Comparison of ENCODE assay signal across 8 cellular contexts in genomic region chr6:28141500-28142329, GRCh38. TPM values are rescaled to one million over a fixed set of nuclear protein-coding genes. Genes with fewer than 3 reads are reported as not detected.
DNase-seq lines count a peak whose midpoint lies in the region; ATAC-seq and TF ChIP-seq lines count a peak whose summit lies in the region.

TSS of gene ZKSCAN8 (plus strand) at chr6:28141883. CDS start at chr6:28148408, 6,525 bp downstream.

- TF ChIP-seq POLR2A in erythroblast (IDR thresholded peaks at IDR 0.05; ENCODE audit: low read length), result peak; percentile 87

- H3K27me3 ChIP-seq in PC-9 (ENCODE audit: insufficient read depth, low read depth), result no peaks in the 10 kb centered on the region

- BruUV-seq in PC-9 (replicated peaks; lab: Mats Ljungman, UMichigan), result TSS peak; percentile 67

- peak within 1 kb of the TSS; percentile 33; the same call in 1 of the 2 replicates for H3K27ac ChIP-seq in PC-9

- no peaks in the 10 kb centered on the region for H3K9me2 ChIP-seq in PC-9 (ENCODE audit: insufficient read depth)

- H3K4me1 ChIP-seq in PC-9 (replicated peaks; ENCODE audit: insufficient read depth), result peaks cover 26% of the 10 kb centered on the region

- DNase-seq in DMS53 (lab: John Stamatoyannopoulos, UW) (peak; percentile 96), KG1 (lab: John Stamatoyannopoulos, UW) (peak; percentile 63), PC-9 (peak; percentile 84 to 86), erythroblast (lab: John Stamatoyannopoulos, UW) (peak; percentile 87 to 89), mucosa of gallbladder (ENCODE audit: low spot score) (peak; percentile 74)
- peak; percentile 72 for DNase-seq in activated T-cell treated with anti-CD3 and anti-CD28 coated beads, Interleukin-2, amount 50 U/mL, for 1 hour
- DNase-seq in stimulated activated CD8-positive, alpha-beta memory T cell treated with anti-CD3 and anti-CD28 coated beads, Interleukin-7, amount 100 ng/mL, for 24 hours (ENCODE audit: low read depth), result peak; percentile 42

- peak within 1 kb of the TSS; percentile 99 for H3K4me3 ChIP-seq in PC-9

- H3K36me3 ChIP-seq in PC-9 (ENCODE audit: low read depth), result peaks cover 17% of the 10 kb centered on the region; the same call in 1 of the 2 replicates

- H3F3A ChIP-seq in PC-9 (ENCODE audit: insufficient read depth, low read depth), result peaks cover 9% of the 10 kb centered on the region; the same call in 1 of the 2 replicates

- POLR2A ChIA-PET in PC-9 (lab: Charles Lee; ENCODE audit: unreplicated experiment), result interaction anchor here (0.5 to 1.0 kb wide), 11 partner anchors 17 to 953 kb away, joined by 3 to 10 read pairs (median 5); partner anchors contain the start of genes PGBD1, ZKSCAN4 and ZSCAN16

- H3K4me2 ChIP-seq in PC-9, result peak within 1 kb of the TSS; percentile 92

- peak; percentile 81 for ATAC-seq in GM21723 (IDR thresholded peaks at IDR 0.05; ENCODE audit: unreplicated experiment)

- peak within 1 kb of the TSS; percentile 81 for H2AFZ ChIP-seq in PC-9

- peaks cover 36% of the 10 kb centered on the region for H3K79me2 ChIP-seq in PC-9 (ENCODE audit: low read depth)

- peaks cover 5% of the 10 kb centered on the region; the same call in 1 of the 2 replicates for H4K20me1 ChIP-seq in PC-9 (ENCODE audit: insufficient read depth)

- CTCF ChIA-PET in PC-9 (lab: Charles Lee), result interaction anchor here (0.9 to 1.1 kb wide), 2 partner anchors 214 to 401 kb away, joined by 4 to 5 read pairs; no protein-coding TSS in a partner anchor

- TF ChIP-seq CTCF in PC-9 (conservative IDR thresholded peaks at IDR 0.05), result no peak

- no peaks in the 10 kb centered on the region for H3K9me3 ChIP-seq in PC-9 (ENCODE audit: insufficient read depth, low read depth)

- intact Hi-C loops in PC-9 (cut with micrococcal nuclease; ENCODE audit: unreplicated experiment), result loop anchor here (1.0 to 2.0 kb wide), 2 partner anchors 71 to 84 kb away; partner anchors contain the start of gene ZSCAN9

RNA-seq across cellular contexts. Expression of gene ZKSCAN8, which starts in this region (rescaled TPM):
- total RNA-seq in PC-9 (2021) (27.2 and 31.5 TPM in 2 replicates), mucosa of gallbladder (16.5 TPM)

Comparison
In these comparisons a context has a peak if more than half of its experiments do, and no peak if none do; other contexts are left out.
1. Peak in every context shown above with its lines: DNase-seq, ATAC-seq, H3K4me3 ChIP-seq and H3K27ac ChIP-seq.
2. DNase-seq: peak in every context shown above with its lines; median percentile 96 in DMS53; 88 in erythroblast; 85 in PC-9; 74 in mucosa of gallbladder; 72 in activated T-cell treated with anti-CD3 and anti-CD28 coated beads, Interleukin-2, amount 50 U/mL, for 1 hour; 63 in KG1; 42 in stimulated activated CD8-positive, alpha-beta memory T cell treated with anti-CD3 and anti-CD28 coated beads, Interleukin-7, amount 100 ng/mL, for 24 hours.